ENCODE assay signal across 14 cellular contexts in the genomic region with DNA sequence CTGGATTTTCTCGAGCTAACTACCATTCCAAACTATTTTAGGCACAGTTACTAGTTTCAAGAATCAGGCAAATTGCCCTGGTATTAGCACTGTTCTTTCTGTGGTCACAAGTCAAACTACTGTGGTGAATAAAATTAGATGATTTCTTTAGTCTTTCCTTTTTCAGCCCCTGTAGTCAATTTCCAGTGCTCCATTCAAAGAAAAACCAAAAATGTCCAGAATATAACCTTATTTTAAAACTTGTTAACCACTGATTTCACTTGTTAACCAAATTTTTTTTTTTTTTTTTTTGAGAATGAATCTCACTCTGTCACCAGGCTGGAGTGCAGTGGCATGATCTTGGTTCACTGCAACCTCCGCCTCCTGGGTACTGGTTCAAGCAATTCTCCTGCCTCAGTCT.
"Had no signal": no experiment of that assay in that cellular context is flagged by ENCODE, and none has a peak within 500 bp of the region (broad histone marks: within the 10 kb centered on the region; RNA-seq: fewer than 3 reads in every experiment).

No MANE protein-coding gene starts in this region.

- H3K27ac Mint-ChIP-seq: activated T-helper 2 cell treated with anti-CD3 and anti-CD28 coated beads, Interferon-gamma antibody, Interleukin-2, Interleukin-4, amounts not matched to agents 10 μg/mL and 5 μg/mL and 100 μg/mL, durations not matched to agents 14 hours and 24 hours and 36 hours; dendritic cell treated with granulocyte-macrophage colony-stimulating factor and Interleukin-4, amounts not matched to agents 40 ng/mL and 50 ng/mL, for 4 days; mesothelial cell of epicardium had no signal

- H3K36me3 Mint-ChIP-seq: mesothelial cell of epicardium had no signal

- H3K27me3 ChIP-seq: brain microvascular endothelial cell, right atrium auricular region, tibial nerve, vagina had no signal

- H3K4me3 Mint-ChIP-seq: dendritic cell treated with granulocyte-macrophage colony-stimulating factor and Interleukin-4, amounts not matched to agents 40 ng/mL and 50 ng/mL, for 4 days; mesothelial cell of epicardium had no signal

- H3K36me3 ChIP-seq: brain microvascular endothelial cell, lower lobe of right lung, right atrium auricular region, tibial nerve, vagina had no signal

- H3K27me3 Mint-ChIP-seq: dendritic cell treated with granulocyte-macrophage colony-stimulating factor and Interleukin-4, amounts not matched to agents 40 ng/mL and 50 ng/mL, for 4 days had no signal

- H3K27ac ChIP-seq: brain microvascular endothelial cell, lower lobe of right lung, right atrium auricular region, tibial nerve, vagina had no signal

- ATAC-seq: lower lobe of right lung had no signal

- H3K9me3 ChIP-seq: lower lobe of right lung, right atrium auricular region, tibial nerve, vagina had no signal

- DNase-seq: activated CD4-positive, alpha-beta T cell treated with anti-CD3 and anti-CD28 coated beads for 48 hours; activated naive CD4-positive, alpha-beta T cell treated with anti-CD3 and anti-CD28 coated beads, Interleukin-2, amount 50 U/mL, for 16 hours; amniotic stem cell; brain microvascular endothelial cell; hippocampal formation; lower lobe of right lung; posterior cingulate gyrus; small intestine had no signal

- H3K4me3 ChIP-seq: lower lobe of right lung, right atrium auricular region, tibial nerve, vagina had no signal

- H3K9me3 Mint-ChIP-seq: activated T-helper 2 cell treated with anti-CD3 and anti-CD28 coated beads, Interferon-gamma antibody, Interleukin-2, Interleukin-4, amounts not matched to agents 10 μg/mL and 5 μg/mL and 100 μg/mL, durations not matched to agents 14 hours and 24 hours and 36 hours; dendritic cell treated with granulocyte-macrophage colony-stimulating factor and Interleukin-4, amounts not matched to agents 40 ng/mL and 50 ng/mL, for 4 days; mesothelial cell of epicardium had no signal
